In the genomic region with DNA sequence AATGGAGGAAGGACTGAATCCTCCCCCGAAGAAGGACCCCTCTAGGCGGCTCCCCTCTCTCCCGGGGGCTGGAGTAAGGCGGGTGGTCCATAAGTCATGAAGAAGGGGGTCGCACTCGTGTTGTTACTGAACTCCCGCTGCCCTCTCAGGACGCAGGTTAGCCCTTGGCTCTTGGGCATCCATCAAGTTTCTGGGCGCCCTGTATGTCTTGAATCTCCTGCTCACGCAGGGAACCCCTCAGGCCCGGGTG, we compare ENCODE assay signal across 8 cellular contexts. TPM values are rescaled to one million over a fixed set of nuclear protein-coding genes. Genes with fewer than 3 reads are reported as not detected.
DNase-seq lines count a peak whose midpoint lies in the region; ATAC-seq and TF ChIP-seq lines count a peak whose summit lies in the region.

No MANE protein-coding gene starts in this region.

- TF ChIP-seq CTCF in GM23338 (conservative IDR thresholded peaks at IDR 0.05; ENCODE audit: low read depth in 2 of 2) (no peak), activated B cell treated with CpG ODN at 0.5 μM for 24 hours (IDR thresholded peaks at IDR 0.05) (no peak), foreskin fibroblast (IDR thresholded peaks at IDR 0.05; ENCODE audit: low read depth, low read length) (no peak), gastrocnemius medialis (IDR thresholded peaks at IDR 0.05 in 4 of 5, conservative IDR thresholded peaks at IDR 0.05 in 1 of 5) (no peak)

- peak overlapping the region; percentile 96 for H3K4me2 ChIP-seq in GM23338

- H3K79me2 ChIP-seq in GM23338 (replicated peaks; ENCODE audit: insufficient read depth) = peaks cover 32% of the 10 kb centered on the region

- H3K36me3 Mint-ChIP-seq in GM23338 (ENCODE audit: low read depth) (peaks cover 53% of the 10 kb centered on the region), activated B cell treated with CpG ODN at 0.5 μM for 24 hours (ENCODE audit: low read depth) (peaks cover 70% of the 10 kb centered on the region)

- POLR2A ChIA-PET in activated B cell treated with CpG ODN at 0.5 μM for 24 hours (lab: Charles Lee) = interaction anchor here (0.6 to 23.0 kb wide), 4 partner anchors 10 to 206 kb away, joined by 3 to 2384 read pairs (median 18); a partner anchor contains a TSS

- no peak overlapping the region for H2AFZ ChIP-seq in GM23338

- CTCF ChIA-PET in activated B cell treated with CpG ODN at 0.5 μM for 24 hours (lab: Charles Lee) = interaction anchor here (1.0 to 17.6 kb wide), 2 partner anchors 18 to 19 kb away, joined by 3 to 545 read pairs; a partner anchor contains a TSS

- H3K4me1 ChIP-seq in GM23338 (ENCODE audit: insufficient read depth) (peaks cover 32% of the 10 kb centered on the region), gastrocnemius medialis (peaks cover 24 to 29% of the 10 kb centered on the region in 2 donors)

- H3K9me3 Mint-ChIP-seq in GM23338 (no peaks in the 10 kb centered on the region), activated B cell treated with CpG ODN at 0.5 μM for 24 hours (no peaks in the 10 kb centered on the region)

- no peaks in the 10 kb centered on the region for H3K9me3 ChIP-seq in gastrocnemius medialis

- H3K4me3 Mint-ChIP-seq in GM23338 (peak overlapping the region; percentile 91), activated B cell treated with CpG ODN at 0.5 μM for 24 hours (peak overlapping the region; percentile 93)

- in situ Hi-C loops in gastrocnemius medialis (cut with MboI; ENCODE audit: low sequenced_read_pairs in 4 of 4) = no loop called here

- peaks cover 8% of the 10 kb centered on the region; the same call in 1 of the 2 replicates for H4K20me1 ChIP-seq in GM23338 (replicated peaks; ENCODE audit: insufficient read depth)

- H3K27me3 ChIP-seq in GM23338 (ENCODE audit: insufficient read depth) (no peaks in the 10 kb centered on the region), gastrocnemius medialis (no peaks in the 10 kb centered on the region)

- no peaks in the 10 kb centered on the region for H3K9me2 ChIP-seq in GM23338 (ENCODE audit: insufficient read depth)

- H3K4me1 Mint-ChIP-seq in GM23338 (peaks cover 41% of the 10 kb centered on the region), activated B cell treated with CpG ODN at 0.5 μM for 24 hours (peaks cover 69% of the 10 kb centered on the region)

- intact Hi-C loops in activated B cell treated with CpG ODN at 0.5 μM for 24 hours (cut with micrococcal nuclease) = no loop called here
- intact Hi-C loops in gastrocnemius medialis (cut with DNase I; ENCODE audit: low total_unique reads) = no loop called here

- peaks cover 16% of the 10 kb centered on the region; the same call in 1 of the 2 replicates for H3K36me3 ChIP-seq in GM23338 (ENCODE audit: insufficient read depth)
- no peaks in the 10 kb centered on the region for H3K36me3 ChIP-seq in gastrocnemius medialis

- ATAC-seq in GM23338 (no peak), activated B cell treated with CpG ODN at 0.5 μM for 24 hours (ENCODE audit: low read depth) (no peak), gastrocnemius medialis (no peak), HG03045 (IDR thresholded peaks at IDR 0.05; ENCODE audit: unreplicated experiment) (no peak)

- DNase-seq in GM23338 (ENCODE audit: low spot score) = no peak
- DNase-seq in activated B cell treated with CpG ODN at 0.5 μM for 24 hours = no peak
- DNase-seq in foreskin fibroblast = no peak
- DNase-seq in gastrocnemius medialis = no peak
- no peak for DNase-seq in DMS53 (lab: John Stamatoyannopoulos, UW)
- DNase-seq in nucleus accumbens (lab: John Stamatoyannopoulos, UW) = no peak
- no peak for DNase-seq in cerebellar nuclear complex (lab: John Stamatoyannopoulos, UW)

- H3F3A ChIP-seq in GM23338 (replicated peaks; ENCODE audit: low read depth) = peaks cover 46% of the 10 kb centered on the region

- H3K27ac Mint-ChIP-seq in GM23338 = peak overlapping the region; percentile 98
- peak overlapping the region; percentile 84 for H3K27ac Mint-ChIP-seq in activated B cell treated with CpG ODN at 0.5 μM for 24 hours

- no peak for TF ChIP-seq POLR2A in gastrocnemius medialis (IDR thresholded peaks at IDR 0.05)

- H3K4me3 ChIP-seq in GM23338 (peak overlapping the region; percentile 93), foreskin fibroblast (ENCODE audit: low read depth in 1 of 2, low read length in 2 of 2) (peak overlapping the region; percentile 91), gastrocnemius medialis (peak overlapping the region; percentile 71 to 89 (median 76))

- peaks cover 38% of the 10 kb centered on the region for H3K27me3 Mint-ChIP-seq in GM23338 (ENCODE audit: insufficient read depth, low read depth, poor library complexity)
- H3K27me3 Mint-ChIP-seq in activated B cell treated with CpG ODN at 0.5 μM for 24 hours = no peaks in the 10 kb centered on the region

- H3K27ac ChIP-seq in GM23338 (ENCODE audit: low read depth) (peak overlapping the region; percentile 99), gastrocnemius medialis (peak overlapping the region; percentile 68 to 81 (median 72))

TF ChIP-seq in GM23338, 12 proteins besides CTCF, POLR2A, EP300 and RAD21 (continues in another document):
- no peak for TF ChIP-seq CREB1 (CRISPR knock-in tag; IDR thresholded peaks at IDR 0.05; ENCODE audit: low read depth)
- TF ChIP-seq, protein P1, sequence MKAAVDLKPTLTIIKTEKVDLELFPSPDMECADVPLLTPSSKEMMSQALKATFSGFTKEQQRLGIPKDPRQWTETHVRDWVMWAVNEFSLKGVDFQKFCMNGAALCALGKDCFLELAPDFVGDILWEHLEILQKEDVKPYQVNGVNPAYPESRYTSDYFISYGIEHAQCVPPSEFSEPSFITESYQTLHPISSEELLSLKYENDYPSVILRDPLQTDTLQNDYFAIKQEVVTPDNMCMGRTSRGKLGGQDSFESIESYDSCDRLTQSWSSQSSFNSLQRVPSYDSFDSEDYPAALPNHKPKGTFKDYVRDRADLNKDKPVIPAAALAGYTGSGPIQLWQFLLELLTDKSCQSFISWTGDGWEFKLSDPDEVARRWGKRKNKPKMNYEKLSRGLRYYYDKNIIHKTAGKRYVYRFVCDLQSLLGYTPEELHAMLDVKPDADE (IDR thresholded peaks at IDR 0.05) = no peak

RNA-seq across cellular contexts. Expression of a gene that starts 0.9 kb away (rescaled TPM):
- total RNA-seq in GM23338 (2014; rRNA removed; shearing (Covaris generic)) = 117 and 152 TPM in 2 replicates
- 59.0 and 63.5 TPM in 2 replicates for polyA plus RNA-seq in GM23338 (2016; fragmentation: Nextera tagmentation; extraction: Ambion mirVana)
- total RNA-seq in activated B cell treated with CpG ODN at 0.5 μM for 24 hours (754 and 903 TPM in 2 replicates), gastrocnemius medialis (1 to 10 TPM; 2.0 to 6.4 (median 3.8) TPM)

RNA-seq across cellular contexts. Expression of a gene that starts 16.1 kb away (rescaled TPM):
- total RNA-seq in GM23338 (2014; rRNA removed; shearing (Covaris generic)) = 13.2 and 14.9 TPM in 2 replicates
- polyA plus RNA-seq in GM23338 (2016; fragmentation: Nextera tagmentation; extraction: Ambion mirVana) = 8.9 and 10.0 TPM in 2 replicates
- 24.8 and 29.7 TPM in 2 replicates for total RNA-seq in activated B cell treated with CpG ODN at 0.5 μM for 24 hours
- total RNA-seq in gastrocnemius medialis = 1 to 10 TPM; 1.3 to 8.1 (median 1.9) TPM

RNA-seq across cellular contexts. Expression of a gene that starts 18.7 kb away (rescaled TPM):
- total RNA-seq in GM23338 (2014; rRNA removed; shearing (Covaris generic)) = 16.9 and 26.5 TPM in 2 replicates
- 47.0 and 47.7 TPM in 2 replicates for polyA plus RNA-seq in GM23338 (2016; fragmentation: Nextera tagmentation; extraction: Ambion mirVana)
- total RNA-seq in activated B cell treated with CpG ODN at 0.5 μM for 24 hours = 40.7 and 41.0 TPM in 2 replicates
- under 1 TPM in 3 of 4 donors, not detected in 1; 0.46 to 0.82 (median 0.75) TPM for total RNA-seq in gastrocnemius medialis

RNA-seq across cellular contexts. Expression of a gene that starts 24.9 kb away (rescaled TPM):
- total RNA-seq in GM23338 (2014; rRNA removed; shearing (Covaris generic)) = 592 and 656 TPM in 2 replicates
- 1,994 and 2,198 TPM in 2 replicates for polyA plus RNA-seq in GM23338 (2016; fragmentation: Nextera tagmentation; extraction: Ambion mirVana)
- total RNA-seq in activated B cell treated with CpG ODN at 0.5 μM for 24 hours (3,189 and 3,657 TPM in 2 replicates), gastrocnemius medialis (100 to 1,000 TPM; 434 to 647 (median 533) TPM)

RNA-seq across cellular contexts. Expression of a gene that starts 27.1 kb away (rescaled TPM):
- total RNA-seq in GM23338 (2014; rRNA removed; shearing (Covaris generic)) = 381 and 394 TPM in 2 replicates
- polyA plus RNA-seq in GM23338 (2016; fragmentation: Nextera tagmentation; extraction: Ambion mirVana) = 174 and 184 TPM in 2 replicates
- total RNA-seq in activated B cell treated with CpG ODN at 0.5 μM for 24 hours (21.3 and 23.9 TPM in 2 replicates), gastrocnemius medialis (10 to 100 TPM; 14.9 to 53.3 (median 32.7) TPM)

Comparison
In these comparisons a context has a peak if more than half of its experiments do, and no peak if none do; other contexts are left out.
1. RNA of a gene that starts 0.9 kb away (total RNA-seq): 754 to 903 TPM in activated B cell treated with CpG ODN at 0.5 μM for 24 hours and 117 to 152 TPM in GM23338; 2.0 to 6.4 TPM in gastrocnemius medialis; every median in the first group is over 10 times any median in the second.
2. Peak in every context shown above with its lines, with median percentiles within 50 percentile points of each other: H3K4me3 ChIP-seq.